19 cellular contexts compared by ENCODE assay signal in genomic region chr16:17348042-17348783, GRCh38.
DNase-seq lines count a peak whose midpoint lies in the region; ATAC-seq, FAIRE-seq and TF ChIP-seq lines count a peak whose summit lies in the region.
"Had no signal": no experiment of that assay in that cellular context is flagged by ENCODE, and none has a peak within 500 bp of the region (broad histone marks: within the 10 kb centered on the region; RNA-seq: fewer than 3 reads in every experiment).

No MANE protein-coding gene starts in this region.

- no peak overlapping the region for H3K4me2 ChIP-seq in IMR-90 (ENCODE audit: low read depth, low read length)
- H3K4me2 ChIP-seq in neural progenitor cell = no peak overlapping the region
- H3K4me2 ChIP-seq: hepatocyte had no signal

- peak overlapping the region; percentile 10 for H3K27ac Mint-ChIP-seq in activated CD4-positive, alpha-beta T cell treated with anti-CD3 and anti-CD28 coated beads for 36 hours
- peak overlapping the region; percentile 99 for H3K27ac Mint-ChIP-seq in activated T-helper 1 cell treated with anti-CD3 and anti-CD28 coated beads, Interleukin-12 subunit alpha, Interleukin-12 subunit beta, Interleukin-2, Interleukin-4 antibody, amounts not matched to agents 30 ng/mL and 10 ng/mL and 1 ng/mL, durations not matched to agents 14 hours and 24 hours and 36 hours
- H3K27ac Mint-ChIP-seq in neural progenitor cell = peak overlapping the region; percentile 29

- peaks cover 4% of the 10 kb centered on the region; the same call in 1 of the 2 replicates for H4K20me1 ChIP-seq in IMR-90 (ENCODE audit: insufficient read depth, low read length)
- H4K20me1 ChIP-seq in neural progenitor cell (ENCODE audit: low read depth) = no peaks in the 10 kb centered on the region

- H3K27me3 ChIP-seq in IMR-90 (ENCODE audit: control insufficient read depth, insufficient read depth, low read length) = no peaks in the 10 kb centered on the region
- no peaks in the 10 kb centered on the region for H3K27me3 ChIP-seq in neural progenitor cell
- H3K27me3 ChIP-seq: esophagus squamous epithelium, hepatocyte, stomach had no signal

- H3K18ac ChIP-seq in IMR-90 (ENCODE audit: low read depth, low read length) = no peak overlapping the region

- H2AK5ac ChIP-seq in IMR-90 (ENCODE audit: low read depth, low read length) = no peak overlapping the region

- no peak for FAIRE-seq in D721Med (lab: Jason Lieb, UNC)
- FAIRE-seq: HTR-8/SVneo had no signal

- no peak overlapping the region for H4K91ac ChIP-seq in IMR-90 (ENCODE audit: insufficient read depth, low read depth, low read length)

- peaks cover 3% of the 10 kb centered on the region for H3F3A ChIP-seq in neural progenitor cell (ENCODE audit: low read depth)

- H3K4me1 ChIP-seq in IMR-90 (ENCODE audit: control insufficient read depth, insufficient read depth, low read length) = peaks cover 3% of the 10 kb centered on the region
- no peaks in the 10 kb centered on the region for H3K4me1 ChIP-seq in neural progenitor cell

- no peaks in the 10 kb centered on the region for H3K9me3 Mint-ChIP-seq in activated CD4-positive, alpha-beta T cell treated with anti-CD3 and anti-CD28 coated beads for 36 hours (ENCODE audit: low read depth)
- no peaks in the 10 kb centered on the region for H3K9me3 Mint-ChIP-seq in activated T-helper 1 cell treated with anti-CD3 and anti-CD28 coated beads, Interleukin-12 subunit alpha, Interleukin-12 subunit beta, Interleukin-2, Interleukin-4 antibody, amounts not matched to agents 30 ng/mL and 10 ng/mL and 1 ng/mL, durations not matched to agents 14 hours and 24 hours and 36 hours
- H3K9me3 Mint-ChIP-seq in neural progenitor cell = no peaks in the 10 kb centered on the region

- H3K56ac ChIP-seq in IMR-90 (ENCODE audit: extremely low read depth, insufficient read depth, low read length) = no peak overlapping the region

- peak overlapping the region; percentile 14 for H2AFZ ChIP-seq in IMR-90 (replicated peaks; ENCODE audit: low read length, poor library complexity)
- H2AFZ ChIP-seq in neural progenitor cell (replicated peaks) = no peak overlapping the region
- H2AFZ ChIP-seq: hepatocyte had no signal

- H4K8ac ChIP-seq in IMR-90 (ENCODE audit: low read depth in 2 of 2, low read length in 2 of 2) = no peak overlapping the region

- BruUV-seq in IMR-90 (replicated peaks; lab: Mats Ljungman, UMichigan) = no TSS peak

- no peaks in the 10 kb centered on the region for H3K36me3 Mint-ChIP-seq in activated CD4-positive, alpha-beta T cell treated with anti-CD3 and anti-CD28 coated beads for 36 hours (ENCODE audit: low read depth)
- peaks cover 15% of the 10 kb centered on the region for H3K36me3 Mint-ChIP-seq in activated T-helper 1 cell treated with anti-CD3 and anti-CD28 coated beads, Interleukin-12 subunit alpha, Interleukin-12 subunit beta, Interleukin-2, Interleukin-4 antibody, amounts not matched to agents 30 ng/mL and 10 ng/mL and 1 ng/mL, durations not matched to agents 14 hours and 24 hours and 36 hours (ENCODE audit: low read depth)
- peaks cover 6% of the 10 kb centered on the region for H3K36me3 Mint-ChIP-seq in neural progenitor cell

- dilution Hi-C loops in IMR-90 (cut with HindIII; ENCODE audit: low sequenced_read_pairs, unreplicated experiment) = no loop called here

- H3K4me3 ChIP-seq in IMR-90 (ENCODE audit: insufficient read depth, low read depth, low read length) (no peak overlapping the region), neural progenitor cell (no peak overlapping the region)
- H3K4me3 ChIP-seq: esophagus squamous epithelium, hepatocyte, stomach had no signal

- H3K9me3 ChIP-seq in IMR-90 (ENCODE audit: control insufficient read depth, insufficient read depth, low read length) (no peaks in the 10 kb centered on the region), neural progenitor cell (ENCODE audit: low read depth) (no peaks in the 10 kb centered on the region)
- H3K9me3 ChIP-seq: esophagus squamous epithelium, stomach had no signal

- H3K36me3 ChIP-seq in IMR-90 (ENCODE audit: control insufficient read depth, insufficient read depth, low read length) = no peaks in the 10 kb centered on the region
- no peaks in the 10 kb centered on the region for H3K36me3 ChIP-seq in neural progenitor cell
- H3K36me3 ChIP-seq: esophagus squamous epithelium, stomach had no signal

- H3K9me1 ChIP-seq in IMR-90 (ENCODE audit: insufficient read depth, low read length) = peaks cover 5% of the 10 kb centered on the region; the same call in 1 of the 2 replicates

- H2BK5ac ChIP-seq in IMR-90 (ENCODE audit: low read depth, low read length, poor library complexity, severe bottlenecking) = no peak overlapping the region

- in situ Hi-C loops in IMR-90 (cut with MboI; ENCODE audit: low sequenced_read_pairs) = no loop called here

- no peak for DNase-seq in activated CD4-positive, alpha-beta T cell treated with anti-CD3 and anti-CD28 coated beads for 36 hours
- no peak for DNase-seq in activated CD4-positive, alpha-beta T cell treated with anti-CD3 and anti-CD28 coated beads, Interleukin-2, amount 50 U/mL, for 1 hour
- no peak for DNase-seq in IMR-90
- no peak for DNase-seq in activated T-helper 1 cell treated with anti-CD3 and anti-CD28 coated beads, Interleukin-12 subunit alpha, Interleukin-12 subunit beta, Interleukin-2, Interleukin-4 antibody, amounts not matched to agents 30 ng/mL and 10 ng/mL and 1 ng/mL, durations not matched to agents 14 hours and 24 hours and 36 hours (ENCODE audit: low spot score)
- DNase-seq in neural progenitor cell (ENCODE audit: low spot score) = no peak
- DNase-seq in kidney tubule cell (ENCODE audit: low spot score) = no peak
- no peak for DNase-seq in D721Med (ENCODE audit: insufficient read length, low spot score)
- no peak for DNase-seq in stimulated activated CD4-positive, alpha-beta T cell treated with anti-CD3 and anti-CD28 coated beads, Interleukin-2, amount 100 ng/mL, for 48 hours
- DNase-seq: activated CD4-positive, alpha-beta T cell treated with anti-CD3 and anti-CD28 coated beads, Interleukin-2, amount 50 U/mL, for 48 hours; COR-L47; esophagus squamous epithelium; GDM1; NCI-H1048; NCI-H2227 treated with DMSO at 0.1 percent for 48 hours; stimulated activated CD4-positive, alpha-beta T cell treated with anti-CD3 and anti-CD28 coated beads, Interleukin-4, amount 100 ng/mL, for 24 hours; stomach had no signal

- H4K5ac ChIP-seq in IMR-90 (ENCODE audit: low read depth, low read length) = no peak overlapping the region

- H3K79me1 ChIP-seq in IMR-90 (ENCODE audit: low read depth in 1 of 2, low read length in 2 of 2) = peaks cover 6 to 14% of the 10 kb centered on the region in 2 experiments; a peak in 3 of 4 replicates

- no peak for TF ChIP-seq POLR2A in IMR-90 (IDR thresholded peaks at IDR 0.05; ENCODE audit: low read depth, low read length)

- peaks cover 56% of the 10 kb centered on the region for H3K4me1 Mint-ChIP-seq in activated CD4-positive, alpha-beta T cell treated with anti-CD3 and anti-CD28 coated beads for 36 hours
- H3K4me1 Mint-ChIP-seq in activated T-helper 1 cell treated with anti-CD3 and anti-CD28 coated beads, Interleukin-12 subunit alpha, Interleukin-12 subunit beta, Interleukin-2, Interleukin-4 antibody, amounts not matched to agents 30 ng/mL and 10 ng/mL and 1 ng/mL, durations not matched to agents 14 hours and 24 hours and 36 hours (ENCODE audit: low read depth) = peaks cover 84% of the 10 kb centered on the region
- H3K4me1 Mint-ChIP-seq in neural progenitor cell = peaks cover 12% of the 10 kb centered on the region

- no peak overlapping the region for H2AK9ac ChIP-seq in IMR-90 (replicated peaks; ENCODE audit: low read depth, low read length, poor library complexity)

- CTCF ChIA-PET in activated CD4-positive, alpha-beta T cell treated with anti-CD3 and anti-CD28 coated beads for 36 hours (lab: Charles Lee) = interaction anchor here (0.5 to 2.0 kb wide), 4 partner anchors 11 to 1391 kb away, joined by 3 to 11 read pairs (median 3); no protein-coding TSS in a partner anchor
- CTCF ChIA-PET in IMR-90 (lab: Yijun Ruan, JAX) = no interaction called here

- H3K27ac ChIP-seq in IMR-90 (ENCODE audit: insufficient read depth, low read length) (no peak overlapping the region), neural progenitor cell (no peak overlapping the region)
- H3K27ac ChIP-seq: hepatocyte had no signal

- no peak overlapping the region for H2BK15ac ChIP-seq in IMR-90 (ENCODE audit: low read depth, low read length)

- POLR2A ChIA-PET in activated CD4-positive, alpha-beta T cell treated with anti-CD3 and anti-CD28 coated beads for 36 hours (lab: Charles Lee) = no interaction called here
- POLR2A ChIA-PET in IMR-90 (lab: Charles Lee; ENCODE audit: unreplicated experiment) = no interaction called here

- no peaks in the 10 kb centered on the region for H3K27me3 Mint-ChIP-seq in activated CD4-positive, alpha-beta T cell treated with anti-CD3 and anti-CD28 coated beads for 36 hours
- H3K27me3 Mint-ChIP-seq in activated T-helper 1 cell treated with anti-CD3 and anti-CD28 coated beads, Interleukin-12 subunit alpha, Interleukin-12 subunit beta, Interleukin-2, Interleukin-4 antibody, amounts not matched to agents 30 ng/mL and 10 ng/mL and 1 ng/mL, durations not matched to agents 14 hours and 24 hours and 36 hours (ENCODE audit: insufficient read depth) = no peaks in the 10 kb centered on the region
- H3K27me3 Mint-ChIP-seq in neural progenitor cell (ENCODE audit: insufficient read depth, low read depth) = no peaks in the 10 kb centered on the region

- no peaks in the 10 kb centered on the region for H3K79me2 ChIP-seq in neural progenitor cell (ENCODE audit: low read depth)
- H3K79me2 ChIP-seq: hepatocyte had no signal

- 96% methylated on average over 4 of the region's 11 CpGs; no CpG with 5 or more reads in 1 of the 2 experiments for WGBS in IMR-90 (ENCODE audit: extremely low coverage in 2 of 2, insufficient read length in 1 of 2), 2 experiments

- no peak for TF ChIP-seq CTCF in IMR-90 (conservative IDR thresholded peaks at IDR 0.05; ENCODE audit: low read depth, low read length)
- no peak for TF ChIP-seq CTCF in neural progenitor cell (IDR thresholded peaks at IDR 0.05)
- TF ChIP-seq CTCF in D721Med (IDR thresholded peaks at IDR 0.05; ENCODE audit: insufficient read depth, missing control alignments) = no peak

- H3K23ac ChIP-seq in IMR-90 (ENCODE audit: low read depth, low read length) = no peak overlapping the region

- H3K14ac ChIP-seq in IMR-90 (replicated peaks; ENCODE audit: low read depth, low read length) = no peak overlapping the region

- no peak overlapping the region for H2BK120ac ChIP-seq in IMR-90 (ENCODE audit: low read depth, low read length)

- no peak overlapping the region for H2BK20ac ChIP-seq in IMR-90 (ENCODE audit: low read depth, low read length)

- intact Hi-C loops in activated CD4-positive, alpha-beta T cell treated with anti-CD3 and anti-CD28 coated beads for 36 hours (cut with DNase I, micrococcal nuclease) = no loop called here
- intact Hi-C loops in IMR-90 (cut with micrococcal nuclease) = no loop called here
- intact Hi-C loops in activated T-helper 1 cell treated with anti-CD3 and anti-CD28 coated beads, Interleukin-12 subunit alpha, Interleukin-12 subunit beta, Interleukin-2, Interleukin-4 antibody, amounts not matched to agents 30 ng/mL and 10 ng/mL and 1 ng/mL, durations not matched to agents 14 hours and 24 hours and 36 hours (cut with micrococcal nuclease) = loop anchor here (5.0 kb wide), 2 partner anchors 41 to 1424 kb away; no protein-coding TSS in a partner anchor

- H3K9ac ChIP-seq in IMR-90 (ENCODE audit: low read depth, low read length) = no peak overlapping the region
- no peak overlapping the region for H3K9ac ChIP-seq in neural progenitor cell

- no peak for ATAC-seq in activated CD4-positive, alpha-beta T cell treated with anti-CD3 and anti-CD28 coated beads for 36 hours
- ATAC-seq in IMR-90 (ENCODE audit: low read depth) = no peak
- ATAC-seq: Panc1 had no signal

- no peak overlapping the region for H3K4me3 Mint-ChIP-seq in activated CD4-positive, alpha-beta T cell treated with anti-CD3 and anti-CD28 coated beads for 36 hours
- no peak overlapping the region for H3K4me3 Mint-ChIP-seq in activated T-helper 1 cell treated with anti-CD3 and anti-CD28 coated beads, Interleukin-12 subunit alpha, Interleukin-12 subunit beta, Interleukin-2, Interleukin-4 antibody, amounts not matched to agents 30 ng/mL and 10 ng/mL and 1 ng/mL, durations not matched to agents 14 hours and 24 hours and 36 hours
- H3K4me3 Mint-ChIP-seq in neural progenitor cell = no peak overlapping the region

- no peak for TF ChIP-seq RAD21 in IMR-90 (IDR thresholded peaks at IDR 0.05; ENCODE audit: low read length)

- no peak overlapping the region for H3K4ac ChIP-seq in IMR-90 (ENCODE audit: low read depth, low read length)

Comparison
In these comparisons a context has a peak if more than half of its experiments do, and no peak if none do; other contexts are left out.
1. H3K27ac Mint-ChIP-seq: peak in every context shown above with its lines; median percentile 99 in activated T-helper 1 cell treated with anti-CD3 and anti-CD28 coated beads, Interleukin-12 subunit alpha, Interleukin-12 subunit beta, Interleukin-2, Interleukin-4 antibody, amounts not matched to agents 30 ng/mL and 10 ng/mL and 1 ng/mL, durations not matched to agents 14 hours and 24 hours and 36 hours; 29 in neural progenitor cell; 10 in activated CD4-positive, alpha-beta T cell treated with anti-CD3 and anti-CD28 coated beads for 36 hours.